ENCODE assay signal across 1 cellular context in genomic region chr5:176900783-176901204, GRCh38.
TF ChIP-seq lines count a peak whose summit lies in the region.

No MANE protein-coding gene starts in this region.

TF ChIP-seq in GM23338, 12 proteins besides CTCF, POLR2A, EP300 and RAD21 (continued from another document):
- TF ChIP-seq ZNF462 (CRISPR knock-in tag; IDR thresholded peaks at IDR 0.05) = no peak
- no peak for TF ChIP-seq NANOG (IDR thresholded peaks at IDR 0.05; ENCODE audit: borderline replicate concordance)
- TF ChIP-seq EZH2 (IDR thresholded peaks at IDR 0.05; ENCODE audit: low read depth, unreplicated experiment) = no peak
- no peak for TF ChIP-seq ETS1 (IDR thresholded peaks at IDR 0.05)
- TF ChIP-seq ZNF114 (CRISPR knock-in tag; IDR thresholded peaks at IDR 0.05) = no peak
- no peak for TF ChIP-seq POLR2AphosphoS5 (IDR thresholded peaks at IDR 0.05; ENCODE audit: low read depth)
- TF ChIP-seq JUNB (IDR thresholded peaks at IDR 0.05; ENCODE audit: unreplicated experiment) = no peak
- TF ChIP-seq CREB1 (CRISPR knock-in tag; IDR thresholded peaks at IDR 0.05; ENCODE audit: low read depth) = no peak
- TF ChIP-seq REST (IDR thresholded peaks at IDR 0.05; ENCODE audit: unreplicated experiment) = no peak
